Comparison of ENCODE assay signal across 9 cellular contexts in the genomic region with DNA sequence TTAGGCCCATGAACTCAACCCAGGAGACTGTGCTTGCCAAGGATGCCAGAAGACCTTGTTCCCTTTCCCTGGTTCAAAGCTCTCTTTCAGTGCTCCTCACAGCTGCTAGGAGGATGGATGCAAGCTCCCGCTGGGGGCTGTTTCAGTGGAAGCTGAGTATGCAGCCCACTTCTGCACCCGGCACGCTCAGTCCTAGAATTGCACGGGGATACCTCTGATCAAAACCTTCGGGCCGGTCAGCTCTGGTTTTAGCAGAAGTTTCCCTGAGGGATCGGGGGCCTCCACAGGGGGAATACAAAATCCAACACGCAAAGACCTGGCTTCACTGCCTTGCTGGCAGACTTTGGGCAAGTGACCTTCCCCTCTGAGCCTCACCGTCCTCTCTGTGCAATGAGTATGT.
"Had no signal": no experiment of that assay in that cellular context is flagged by ENCODE, and none has a peak within 500 bp of the region (broad histone marks: within the 10 kb centered on the region; RNA-seq: fewer than 3 reads in every experiment).

No MANE protein-coding gene starts in this region.

- H3K36me3 Mint-ChIP-seq: activated CD4-positive, alpha-beta memory T cell treated with anti-CD3 and anti-CD28 coated beads for 36 hours had no signal

- ATAC-seq: foreskin keratinocyte, heart left ventricle had no signal

- H3K4me3 Mint-ChIP-seq: activated CD4-positive, alpha-beta memory T cell treated with anti-CD3 and anti-CD28 coated beads for 36 hours had no signal

- H3K9me3 ChIP-seq: heart left ventricle, stomach, thoracic aorta had no signal

- DNase-seq: activated CD4-positive, alpha-beta memory T cell treated with anti-CD3 and anti-CD28 coated beads for 36 hours; activated CD4-positive, alpha-beta T cell treated with anti-CD3 and anti-CD28 coated beads for 1 hour; activated CD8-positive, alpha-beta memory T cell treated with anti-CD3 and anti-CD28 coated beads, Interleukin-2, amount 50 U/mL, for 4 hours; foreskin keratinocyte; heart left ventricle; stimulated activated CD4-positive, alpha-beta T cell treated with anti-CD3 and anti-CD28 coated beads, Interleukin-15, amount 100 ng/mL, for 24 hours; stimulated activated CD4-positive, alpha-beta T cell treated with anti-CD3 and anti-CD28 coated beads, Interleukin-4, amount 100 ng/mL, for 4 hours; stomach had no signal

- H3K9me3 Mint-ChIP-seq: activated CD4-positive, alpha-beta memory T cell treated with anti-CD3 and anti-CD28 coated beads for 36 hours had no signal

- H3K27me3 Mint-ChIP-seq: activated CD4-positive, alpha-beta memory T cell treated with anti-CD3 and anti-CD28 coated beads for 36 hours had no signal
